27 cellular contexts compared by ENCODE assay signal in genomic region chr3:158738653-158739052, GRCh38. TPM values are rescaled to one million over a fixed set of nuclear protein-coding genes. Genes with fewer than 3 reads are reported as not detected.
"Had no signal": no experiment of that assay in that cellular context is flagged by ENCODE, and none has a peak within 500 bp of the region (broad histone marks: within the 10 kb centered on the region; RNA-seq: fewer than 3 reads in every experiment).

No MANE protein-coding gene starts in this region.

- H3K9me3 ChIP-seq: neutrophil, pancreas, right lobe of liver, thoracic aorta, thyroid gland had no signal

- H3K27me3 ChIP-seq: neutrophil, pancreas, right lobe of liver, sigmoid colon, stomach, thyroid gland, tibial nerve, upper lobe of left lung, vagina had no signal

- H3K27me3 Mint-ChIP-seq: natural killer cell treated with Interleukin-12 subunit alpha and Interleukin-12 subunit beta and Interleukin-15 and Interleukin-18, amount 100 ng/mL, for 72 hours; progenitor cell of endocrine pancreas; stimulated activated naive B cell treated with anti-CD40 and anti-IgM and Interleukin-4, amounts not matched to agents 10 μg/mL and 1 μg/mL and 100 μg/mL, for 72 hours; stimulated activated naive CD8-positive, alpha-beta T cell treated with anti-CD3 and anti-CD28 coated beads, Interleukin-15, Interleukin-2, amounts not matched to agents 100 ng/mL and 50 ng/mL, for 24 hours had no signal

- H3K36me3 Mint-ChIP-seq: stimulated activated effector memory CD8-positive, alpha-beta T cell treated with anti-CD3 and anti-CD28 coated beads, Interleukin-12 subunit alpha, Interleukin-12 subunit beta, amount 100 ng/mL, for 72 hours had no signal

- H3K27ac ChIP-seq: neutrophil, pancreas, psoas muscle, right lobe of liver, sigmoid colon, stomach, thoracic aorta, thyroid gland, tibial nerve, upper lobe of left lung, vagina had no signal

- H3K36me3 ChIP-seq: neutrophil, pancreas, right lobe of liver, thoracic aorta, thyroid gland, vagina had no signal

- H3K4me3 ChIP-seq: pancreas, psoas muscle, right lobe of liver, sigmoid colon, stomach, thoracic aorta, thyroid gland, tibial nerve, upper lobe of left lung, vagina had no signal

- DNase-seq: nephron progenitor cell; nucleus accumbens; pancreas; psoas muscle; right cardiac atrium; right lobe of liver; sigmoid colon; small intestine; stimulated activated CD4-positive, alpha-beta T cell treated with anti-CD3 and anti-CD28 coated beads, Interleukin-15, amount 100 ng/mL, for 24 hours; stimulated activated CD4-positive, alpha-beta T cell treated with anti-CD3 and anti-CD28 coated beads, Interleukin-2, amount 100 ng/mL, for 24 hours; stimulated activated CD4-positive, alpha-beta T cell treated with anti-CD3 and anti-CD28 coated beads, Interleukin-2, amount 100 ng/mL, for 48 hours; stimulated activated CD4-positive, alpha-beta T cell treated with anti-CD3 and anti-CD28 coated beads, Interleukin-4, amount 100 ng/mL, for 24 hours; stimulated activated naive B cell treated with anti-CD40 and anti-IgM and Interleukin-4, amounts not matched to agents 10 μg/mL and 1 μg/mL and 100 μg/mL, for 72 hours; stimulated activated naive CD4-positive, alpha-beta T cell treated with Interleukin-2 at 50 U/mL for 16 hours; stomach; thyroid gland; trophoblast cell; upper lobe of left lung had no signal

- H3K4me1 Mint-ChIP-seq: nephron progenitor cell, neural crest cell had no signal

- H3K27ac Mint-ChIP-seq: natural killer cell treated with Interleukin-12 subunit alpha and Interleukin-12 subunit beta and Interleukin-15 and Interleukin-18, amount 100 ng/mL, for 72 hours; nephron progenitor cell; progenitor cell of endocrine pancreas; stimulated activated effector memory CD8-positive, alpha-beta T cell treated with anti-CD3 and anti-CD28 coated beads, Interleukin-12 subunit alpha, Interleukin-12 subunit beta, amount 100 ng/mL, for 72 hours; stimulated activated naive B cell treated with anti-CD40 and anti-IgM and Interleukin-4, amounts not matched to agents 10 μg/mL and 1 μg/mL and 100 μg/mL, for 72 hours; stimulated activated naive CD8-positive, alpha-beta T cell treated with anti-CD3 and anti-CD28 coated beads, Interleukin-15, Interleukin-2, amounts not matched to agents 100 ng/mL and 50 ng/mL, for 24 hours had no signal

- ATAC-seq: natural killer cell treated with Interleukin-12 subunit alpha and Interleukin-12 subunit beta and Interleukin-15 and Interleukin-18, amount 100 ng/mL, for 72 hours; pancreas; psoas muscle; right lobe of liver; stimulated activated effector memory CD8-positive, alpha-beta T cell treated with anti-CD3 and anti-CD28 coated beads, Interleukin-12 subunit alpha, Interleukin-12 subunit beta, amount 100 ng/mL, for 72 hours; stimulated activated naive B cell treated with anti-CD40 and anti-IgM and Interleukin-4, amounts not matched to agents 10 μg/mL and 1 μg/mL and 100 μg/mL, for 72 hours had no signal

- H3K4me1 ChIP-seq: pancreas, psoas muscle, right lobe of liver, thyroid gland, tibial nerve had no signal

- H3K4me3 Mint-ChIP-seq: natural killer cell treated with Interleukin-12 subunit alpha and Interleukin-12 subunit beta and Interleukin-15 and Interleukin-18, amount 100 ng/mL, for 72 hours; nephron progenitor cell; neural crest cell; stimulated activated effector memory CD8-positive, alpha-beta T cell treated with anti-CD3 and anti-CD28 coated beads, Interleukin-12 subunit alpha, Interleukin-12 subunit beta, amount 100 ng/mL, for 72 hours; stimulated activated naive B cell treated with anti-CD40 and anti-IgM and Interleukin-4, amounts not matched to agents 10 μg/mL and 1 μg/mL and 100 μg/mL, for 72 hours; stimulated activated naive CD8-positive, alpha-beta T cell treated with anti-CD3 and anti-CD28 coated beads, Interleukin-15, Interleukin-2, amounts not matched to agents 100 ng/mL and 50 ng/mL, for 24 hours had no signal

RNA-seq across cellular contexts. Expression of gene RARRES1, which starts 6.4 kb away (rescaled TPM):
- total RNA-seq: natural killer cell treated with Interleukin-12 subunit alpha and Interleukin-12 subunit beta and Interleukin-15 and Interleukin-18, amount 100 ng/mL, for 72 hours had no signal
